ENCODE assay signal across 11 cellular contexts in genomic region chr2:26352892-26353291, GRCh38. TPM values are rescaled to one million over a fixed set of nuclear protein-coding genes. Genes with fewer than 3 reads are reported as not detected.
DNase-seq lines count a peak whose midpoint lies in the region; TF ChIP-seq lines count a peak whose summit lies in the region.
"Had no signal": no experiment of that assay in that cellular context is flagged by ENCODE, and none has a peak within 500 bp of the region (broad histone marks: within the 10 kb centered on the region; RNA-seq: fewer than 3 reads in every experiment).

No MANE protein-coding gene starts in this region.

- H3K4ac ChIP-seq in trophoblast cell (ENCODE audit: low read depth, low read length) (peak overlapping the region; percentile 85), H9 (ENCODE audit: low read depth, low read length) (no peak overlapping the region)

- no peak overlapping the region for H4K12ac ChIP-seq in trophoblast cell (ENCODE audit: low read depth, low read length)

- DNase-seq in ELR (ENCODE audit: low read depth), result peak; percentile 75
- DNase-seq in NCI-H226, result peak; percentile 31
- peak; percentile 45 for DNase-seq in amniotic epithelial cell (ENCODE audit: low read depth)
- no peak for DNase-seq in trophoblast cell
- DNase-seq in NCI-H1105 treated with DMSO at 0.1 percent for 48 hours (lab: John Stamatoyannopoulos, UW), result no peak
- DNase-seq in NCI-H2171 (lab: John Stamatoyannopoulos, UW), result no peak
- DNase-seq in H9, result no peak
- DNase-seq: activated CD4-positive, CD25-positive, alpha-beta regulatory T cell treated with anti-CD3 and anti-CD28 coated beads, Interleukin-2, amount 50 U/mL, for 72 hours had no signal

- H2AFZ ChIP-seq in trophoblast cell (ENCODE audit: insufficient read depth, low read length, poor library complexity) (no peak overlapping the region), H9 (ENCODE audit: low read length) (no peak overlapping the region)

- H2BK5ac ChIP-seq in trophoblast cell (ENCODE audit: low read depth, low read length, poor library complexity) (no peak overlapping the region), H9 (ENCODE audit: insufficient read length, low read length) (no peak overlapping the region)

- no peak overlapping the region for H4K5ac ChIP-seq in H9 (ENCODE audit: insufficient read length, low read depth, low read length)

- no peak overlapping the region for H2BK120ac ChIP-seq in trophoblast cell (ENCODE audit: insufficient read depth, low read length, poor library complexity)
- H2BK120ac ChIP-seq in H9 (ENCODE audit: low read depth, low read length, poor library complexity, severe bottlenecking), result no peak overlapping the region

- no peak overlapping the region for H3K14ac ChIP-seq in trophoblast cell (ENCODE audit: low read length)
- no peak overlapping the region for H3K14ac ChIP-seq in H9 (ENCODE audit: insufficient read depth, low read length)

- H3K23me2 ChIP-seq in H9 (ENCODE audit: insufficient read length, low read depth, low read length, poor library complexity, severe bottlenecking), result no peaks in the 10 kb centered on the region

- H3K27ac ChIP-seq in trophoblast cell (ENCODE audit: low read depth, low read length), result no peak overlapping the region
- H3K27ac ChIP-seq in H9 (ENCODE audit: insufficient read length, low read depth, low read length), result no peak overlapping the region

- H3K36me3 ChIP-seq in trophoblast cell (ENCODE audit: control insufficient read depth in 1 of 2, insufficient read depth in 2 of 2, low read length in 2 of 2), result peaks cover 0 to 2% of the 10 kb centered on the region in 2 experiments

- H3K79me1 ChIP-seq in trophoblast cell (ENCODE audit: low read length) (no peaks in the 10 kb centered on the region), H9 (ENCODE audit: insufficient read depth, low read depth, low read length, poor library complexity, severe bottlenecking) (peaks cover 6% of the 10 kb centered on the region)

- H3K4me1 ChIP-seq in trophoblast cell (ENCODE audit: control insufficient read depth in 1 of 2, insufficient read depth in 2 of 2, low read length in 2 of 2) (peaks cover 3 to 4% of the 10 kb centered on the region in 2 experiments), H9 (ENCODE audit: insufficient read depth, low read length) (no peaks in the 10 kb centered on the region; the same call in none of the 2 replicates)

- H2BK20ac ChIP-seq in H9 (ENCODE audit: low read depth, low read length, poor library complexity, severe bottlenecking), result no peak overlapping the region

- no peaks in the 10 kb centered on the region for H3K27me3 ChIP-seq in trophoblast cell (ENCODE audit: insufficient read depth, low read length)
- H3K27me3 ChIP-seq in H9 (ENCODE audit: insufficient read depth, low read length), result no peaks in the 10 kb centered on the region

- peaks cover 7% of the 10 kb centered on the region for H3K79me2 ChIP-seq in trophoblast cell (ENCODE audit: control insufficient read depth, insufficient read depth, low read length, poor library complexity)
- H3K79me2 ChIP-seq in H9 (ENCODE audit: insufficient read depth, low read length), result peaks cover 31% of the 10 kb centered on the region; the same call in 1 of the 2 replicates

- H2BK12ac ChIP-seq in trophoblast cell (ENCODE audit: low read length), result no peak overlapping the region
- no peak overlapping the region for H2BK12ac ChIP-seq in H9 (ENCODE audit: insufficient read length, low read depth, low read length)

- peaks cover 25 to 26% of the 10 kb centered on the region in 2 experiments for H3K4me1 Mint-ChIP-seq in H9

- no peak overlapping the region for H3K4me3 ChIP-seq in trophoblast cell (ENCODE audit: low read depth, low read length)

- H3K56ac ChIP-seq in H9 (ENCODE audit: insufficient read length, low read depth, low read length), result no peak overlapping the region

- H3K27ac Mint-ChIP-seq in H9, result peak overlapping the region in 1 of 3 experiments; percentile 24; a peak in 1 of 7 replicates

- H3T11ph ChIP-seq in H9 (ENCODE audit: low read length), result no peak overlapping the region

- H3K23ac ChIP-seq in trophoblast cell (ENCODE audit: low read length) (peak overlapping the region; percentile 42), H9 (ENCODE audit: insufficient read length, low read depth, low read length) (no peak overlapping the region)

- H3K9me3 ChIP-seq in trophoblast cell (ENCODE audit: insufficient read depth, low read depth, low read length) (no peaks in the 10 kb centered on the region), H9 (ENCODE audit: control insufficient read depth, low read depth, low read length) (no peaks in the 10 kb centered on the region)

- H2BK15ac ChIP-seq in H9 (ENCODE audit: low read depth, low read length), result no peak overlapping the region

- TF ChIP-seq CTCF in H9 (conservative IDR thresholded peaks at IDR 0.05), result no peak

- WGBS in trophoblast cell (ENCODE audit: extremely low coverage, insufficient coverage, insufficient read length), result no CpG with 5 or more reads among the region's 1 CpG
- WGBS in H9 (ENCODE audit: extremely low coverage, insufficient read length, low lambda C conversion rate), result no CpG with 5 or more reads among the region's 1 CpG

- peaks cover 0 to 10% (median 9%) of the 10 kb centered on the region in 3 experiments; a peak in 5 of 7 replicates for H3K36me3 Mint-ChIP-seq in H9 (ENCODE audit: insufficient read depth in 1 of 3, low read depth in 3 of 3)

- H3K18ac ChIP-seq in trophoblast cell (ENCODE audit: low read length), result no peak overlapping the region
- H3K18ac ChIP-seq in H9 (ENCODE audit: insufficient read length, low read depth, low read length), result no peak overlapping the region

- no peak overlapping the region for H3K9ac ChIP-seq in trophoblast cell (ENCODE audit: low read length)
- no peak overlapping the region for H3K9ac ChIP-seq in H9 (ENCODE audit: extremely low read depth, insufficient read length, low read length)

- no peak overlapping the region for H3K4me2 ChIP-seq in trophoblast cell (ENCODE audit: low read length)
- no peak overlapping the region for H3K4me2 ChIP-seq in H9 (ENCODE audit: insufficient read depth, insufficient read length, low read length)

- H4K20me1 ChIP-seq in H9 (ENCODE audit: control insufficient read depth, insufficient read depth, insufficient read length), result no peaks in the 10 kb centered on the region

- no peak overlapping the region for H4K8ac ChIP-seq in trophoblast cell (ENCODE audit: low read depth, low read length)
- no peak overlapping the region for H4K8ac ChIP-seq in H9 (replicated peaks; ENCODE audit: insufficient read length, low read depth, low read length)

- H3K9me3 Mint-ChIP-seq in H9, result no peaks in the 10 kb centered on the region

- no peak overlapping the region for H3K4me3 Mint-ChIP-seq in H9

- H4K91ac ChIP-seq in trophoblast cell (ENCODE audit: low read depth, low read length), result no peak overlapping the region
- H4K91ac ChIP-seq in H9 (ENCODE audit: insufficient read length, low read depth, low read length), result no peak overlapping the region

- H3K27me3 Mint-ChIP-seq in H9 (ENCODE audit: low read depth), result no peaks in the 10 kb centered on the region

- no peak overlapping the region for H2AK5ac ChIP-seq in trophoblast cell (ENCODE audit: low read length)
- no peak overlapping the region for H2AK5ac ChIP-seq in H9 (ENCODE audit: insufficient read length, low read length)

RNA-seq across cellular contexts. Expression of gene ADGRF3, which starts 6.3 kb away (rescaled TPM):
- polyA plus RNA-seq in trophoblast cell (2013), result 0.01 and 0.03 TPM in 2 replicates
- 0.09 and 0.29 TPM in 2 replicates for total RNA-seq in H9 (2021)

RNA-seq across cellular contexts. Expression of gene SELENOI, which starts 6.9 kb away (rescaled TPM):
- polyA plus RNA-seq in trophoblast cell (2013), result 13.7 and 14.1 TPM in 2 replicates
- 41.9 and 43.4 TPM in 2 replicates for total RNA-seq in H9 (2021)

RNA-seq across cellular contexts. Expression of gene DRC1, which starts 48.8 kb away (rescaled TPM):
- polyA plus RNA-seq in trophoblast cell (2013), result 0.08 TPM in 2 replicates
- total RNA-seq in H9 (2021), result 0.20 TPM in 1 of 2 replicates, not detected in the other
- total RNA-seq: osteocyte had no signal
- polyA plus RNA-seq: liver, urinary bladder had no signal

Comparison
In these comparisons a context has a peak if more than half of its experiments do, and no peak if none do; other contexts are left out.
1. DNase-seq: peak in ELR (single experiment), NCI-H226 (single experiment) and amniotic epithelial cell (single experiment); none in trophoblast cell (0 of 2), NCI-H1105 treated with DMSO at 0.1 percent for 48 hours (single experiment), NCI-H2171 (single experiment) and H9 (single experiment).